8 cellular contexts compared by ENCODE assay signal in genomic region chr19:3098515-3099346, GRCh38. TPM values are rescaled to one million over a fixed set of nuclear protein-coding genes. Genes with fewer than 3 reads are reported as not detected.
DNase-seq lines count a peak whose midpoint lies in the region; ATAC-seq and TF ChIP-seq lines count a peak whose summit lies in the region.

No MANE protein-coding gene starts in this region.

- peaks cover 31% of the 10 kb centered on the region for H3K4me1 Mint-ChIP-seq in activated naive CD4-positive, alpha-beta T cell treated with anti-CD3 and anti-CD28 coated beads, Interleukin-2, amount 10 ng/mL, durations not matched to agents 7 days and 5 days
- peaks cover 22% of the 10 kb centered on the region for H3K4me1 Mint-ChIP-seq in memory B cell
- H3K4me1 Mint-ChIP-seq in activated CD4-positive, alpha-beta memory T cell treated with anti-CD3 and anti-CD28 coated beads, Interleukin-2, amount 10 ng/mL, durations not matched to agents 7 days and 5 days, result peaks cover 26% of the 10 kb centered on the region

- POLR2A ChIA-PET in activated CD4-positive, alpha-beta memory T cell treated with anti-CD3 and anti-CD28 coated beads, Interleukin-2, amount 10 ng/mL, durations not matched to agents 7 days and 5 days (lab: Charles Lee), result no interaction called here
- POLR2A ChIA-PET in PC-9 (lab: Charles Lee; ENCODE audit: unreplicated experiment), result no interaction called here

- H3K27me3 ChIP-seq in dorsolateral prefrontal cortex (no peaks in the 10 kb centered on the region), aorta (ENCODE audit: control insufficient read depth in 1 of 2, insufficient read depth in 2 of 2, low read length in 1 of 2) (no peaks in the 10 kb centered on the region), PC-9 (ENCODE audit: insufficient read depth, low read depth) (no peaks in the 10 kb centered on the region)

- no peak for TF ChIP-seq CTCF in dorsolateral prefrontal cortex (IDR thresholded peaks at IDR 0.05 in 54 of 56, conservative IDR thresholded peaks at IDR 0.05 in 2 of 56; ENCODE audit: low read depth in 1 of 56, partially characterized antibody in 56 of 56)
- TF ChIP-seq CTCF in PC-9 (conservative IDR thresholded peaks at IDR 0.05), result no peak

- H3K27me3 Mint-ChIP-seq in activated naive CD4-positive, alpha-beta T cell treated with anti-CD3 and anti-CD28 coated beads, Interleukin-2, amount 10 ng/mL, durations not matched to agents 7 days and 5 days, result peaks cover 90% of the 10 kb centered on the region
- H3K27me3 Mint-ChIP-seq in memory B cell, result peaks cover 6% of the 10 kb centered on the region
- H3K27me3 Mint-ChIP-seq in activated CD4-positive, alpha-beta memory T cell treated with anti-CD3 and anti-CD28 coated beads, Interleukin-2, amount 10 ng/mL, durations not matched to agents 7 days and 5 days, result peaks cover 47% of the 10 kb centered on the region

- H3K4me1 ChIP-seq in aorta (ENCODE audit: control insufficient read depth in 1 of 2, insufficient read depth in 2 of 2, low read length in 2 of 2), result no peaks in the 10 kb centered on the region
- no peaks in the 10 kb centered on the region for H3K4me1 ChIP-seq in PC-9 (replicated peaks; ENCODE audit: insufficient read depth)

- H3F3A ChIP-seq in PC-9 (ENCODE audit: insufficient read depth, low read depth), result no peaks in the 10 kb centered on the region

- H3K36me3 Mint-ChIP-seq in activated naive CD4-positive, alpha-beta T cell treated with anti-CD3 and anti-CD28 coated beads, Interleukin-2, amount 10 ng/mL, durations not matched to agents 7 days and 5 days, result no peaks in the 10 kb centered on the region
- H3K36me3 Mint-ChIP-seq in memory B cell, result no peaks in the 10 kb centered on the region
- H3K36me3 Mint-ChIP-seq in activated CD4-positive, alpha-beta memory T cell treated with anti-CD3 and anti-CD28 coated beads, Interleukin-2, amount 10 ng/mL, durations not matched to agents 7 days and 5 days (ENCODE audit: low read depth), result no peaks in the 10 kb centered on the region

- H3K79me2 ChIP-seq in PC-9 (ENCODE audit: low read depth), result peaks cover 65% of the 10 kb centered on the region

- peak overlapping the region in 54 of 59 donors; percentile 1 to 87 (median 63) for H3K27ac ChIP-seq in dorsolateral prefrontal cortex
- peak overlapping the region in 1 of 2 donors; percentile 55 for H3K27ac ChIP-seq in aorta (ENCODE audit: low read depth in 1 of 2, low read length in 2 of 2)
- H3K27ac ChIP-seq in PC-9, result no peak overlapping the region

- H3K9me2 ChIP-seq in PC-9 (ENCODE audit: insufficient read depth), result no peaks in the 10 kb centered on the region

- intact Hi-C loops in dorsolateral prefrontal cortex (cut with DNase I), result no loop called here
- intact Hi-C loops in aorta (cut with DNase I), result no loop called here
- intact Hi-C loops in PC-9 (cut with micrococcal nuclease; ENCODE audit: unreplicated experiment), result no loop called here

- no peak overlapping the region for H3K27ac Mint-ChIP-seq in activated naive CD4-positive, alpha-beta T cell treated with anti-CD3 and anti-CD28 coated beads, Interleukin-2, amount 10 ng/mL, durations not matched to agents 7 days and 5 days
- H3K27ac Mint-ChIP-seq in memory B cell, result no peak overlapping the region
- H3K27ac Mint-ChIP-seq in activated CD4-positive, alpha-beta memory T cell treated with anti-CD3 and anti-CD28 coated beads, Interleukin-2, amount 10 ng/mL, durations not matched to agents 7 days and 5 days, result no peak overlapping the region

- BruUV-seq in PC-9 (replicated peaks; lab: Mats Ljungman, UMichigan), result no TSS peak

- H3K9me3 Mint-ChIP-seq in activated naive CD4-positive, alpha-beta T cell treated with anti-CD3 and anti-CD28 coated beads, Interleukin-2, amount 10 ng/mL, durations not matched to agents 7 days and 5 days, result no peaks in the 10 kb centered on the region
- H3K9me3 Mint-ChIP-seq in memory B cell, result no peaks in the 10 kb centered on the region
- H3K9me3 Mint-ChIP-seq in activated CD4-positive, alpha-beta memory T cell treated with anti-CD3 and anti-CD28 coated beads, Interleukin-2, amount 10 ng/mL, durations not matched to agents 7 days and 5 days, result no peaks in the 10 kb centered on the region

- CTCF ChIA-PET in activated naive CD4-positive, alpha-beta T cell treated with anti-CD3 and anti-CD28 coated beads, Interleukin-2, amount 10 ng/mL, durations not matched to agents 7 days and 5 days (lab: Charles Lee), result interaction anchor here (1.0 to 1.3 kb wide), 2 partner anchors 10 to 13 kb away, joined by 3 to 4 read pairs; no protein-coding TSS in a partner anchor
- CTCF ChIA-PET in activated CD4-positive, alpha-beta memory T cell treated with anti-CD3 and anti-CD28 coated beads, Interleukin-2, amount 10 ng/mL, durations not matched to agents 7 days and 5 days (lab: Charles Lee), result interaction anchor here (1.7 kb wide), 1 partner anchor 10 kb away, joined by 7 read pairs; no protein-coding TSS in a partner anchor
- CTCF ChIA-PET in PC-9 (lab: Charles Lee), result no interaction called here

- H4K20me1 ChIP-seq in PC-9 (ENCODE audit: insufficient read depth), result peaks cover 17% of the 10 kb centered on the region

- no peak overlapping the region for H2AFZ ChIP-seq in PC-9

- 16 to 19% methylated on average over 36 to 40 of the region's 40 CpGs for WGBS in aorta, 2 donors

- H3K9me3 ChIP-seq in aorta (ENCODE audit: control insufficient read depth, low read length) (no peaks in the 10 kb centered on the region), PC-9 (ENCODE audit: insufficient read depth, low read depth) (no peaks in the 10 kb centered on the region)

- H3K4me3 Mint-ChIP-seq in activated naive CD4-positive, alpha-beta T cell treated with anti-CD3 and anti-CD28 coated beads, Interleukin-2, amount 10 ng/mL, durations not matched to agents 7 days and 5 days, result no peak overlapping the region
- H3K4me3 Mint-ChIP-seq in memory B cell, result peak overlapping the region; percentile 65
- H3K4me3 Mint-ChIP-seq in activated CD4-positive, alpha-beta memory T cell treated with anti-CD3 and anti-CD28 coated beads, Interleukin-2, amount 10 ng/mL, durations not matched to agents 7 days and 5 days, result no peak overlapping the region

- DNase-seq in activated naive CD4-positive, alpha-beta T cell treated with anti-CD3 and anti-CD28 coated beads, Interleukin-2, amount 10 ng/mL, durations not matched to agents 7 days and 5 days, result peak; percentile 56
- DNase-seq in activated naive CD4-positive, alpha-beta T cell treated with Interleukin-2 at 50 U/mL for 16 hours, result no peak
- DNase-seq in dorsolateral prefrontal cortex (no peak), memory B cell (ENCODE audit: low spot score in 2 of 2) (peak in 1 of 2 donors; percentile 42), aorta (peak; percentile 81 to 90), PC-9 (no peak)
- no peak for DNase-seq in activated CD4-positive, alpha-beta memory T cell treated with anti-CD3 and anti-CD28 coated beads, Interleukin-2, amount 10 ng/mL, durations not matched to agents 7 days and 5 days

- H3K36me3 ChIP-seq in aorta (ENCODE audit: control insufficient read depth in 1 of 2, insufficient read depth in 2 of 2, low read length in 1 of 2), result no peaks in the 10 kb centered on the region
- H3K36me3 ChIP-seq in PC-9 (ENCODE audit: low read depth), result no peaks in the 10 kb centered on the region

- no peak overlapping the region for H3K4me2 ChIP-seq in PC-9

- H3K4me3 ChIP-seq in dorsolateral prefrontal cortex (peak overlapping the region in 53 of 59 donors; percentile 1 to 99 (median 39)), aorta (ENCODE audit: low read length in 2 of 2) (no peak overlapping the region), PC-9 (no peak overlapping the region)

- peak; percentile 50 for ATAC-seq in memory B cell (ENCODE audit: low read depth)
- peak; percentile 74 for ATAC-seq in aorta (ENCODE audit: low FRiP score)
- no peak for ATAC-seq in GM19351 (IDR thresholded peaks at IDR 0.05; ENCODE audit: unreplicated experiment)

RNA-seq across cellular contexts. Expression of gene GNA11, which starts 4.6 kb away (rescaled TPM):
- total RNA-seq in dorsolateral prefrontal cortex (100 to 1,000 TPM in 1 of 120 experiments, 10 to 100 TPM in 119; 48.7 to 103 (median 61.3) TPM), aorta (10 to 100 TPM; 57.1 to 65.6 TPM), PC-9 (2021) (36.9 and 38.8 TPM in 2 replicates)
- 10 to 100 TPM; 43.2 to 44.2 TPM for polyA plus RNA-seq in aorta
- total RNA-seq in activated CD4-positive, alpha-beta memory T cell treated with anti-CD3 and anti-CD28 coated beads, Interleukin-2, amount 10 ng/mL, durations not matched to agents 7 days and 5 days, result under 1 TPM; 0.63 to 0.78 TPM

RNA-seq across cellular contexts. Expression of gene TLE5, which starts 36.4 kb away (rescaled TPM):
- total RNA-seq in dorsolateral prefrontal cortex (100 to 1,000 TPM; 425 to 952 (median 709) TPM), aorta (100 to 1,000 TPM; 305 to 374 TPM), PC-9 (2021) (210 and 217 TPM in 2 replicates)
- polyA plus RNA-seq in aorta, result 100 to 1,000 TPM; 598 to 642 TPM
- 100 to 1,000 TPM; 712 to 724 TPM for total RNA-seq in activated CD4-positive, alpha-beta memory T cell treated with anti-CD3 and anti-CD28 coated beads, Interleukin-2, amount 10 ng/mL, durations not matched to agents 7 days and 5 days

RNA-seq across cellular contexts. Expression of gene GNA15, which starts 37.1 kb away (rescaled TPM):
- 10 to 100 TPM in 2 of 120 experiments, 1 to 10 TPM in 118; 2.3 to 11.9 (median 6.1) TPM for total RNA-seq in dorsolateral prefrontal cortex
- 10 to 100 TPM in 1 of 2 donors, 1 to 10 TPM in 1; 8.7 to 12.5 TPM for total RNA-seq in aorta
- 1 to 10 TPM; 1.8 to 5.3 TPM for polyA plus RNA-seq in aorta
- 100 to 1,000 TPM; 140 TPM for total RNA-seq in activated CD4-positive, alpha-beta memory T cell treated with anti-CD3 and anti-CD28 coated beads, Interleukin-2, amount 10 ng/mL, durations not matched to agents 7 days and 5 days
- 14.2 and 16.3 TPM in 2 replicates for total RNA-seq in PC-9 (2021)

Comparison
In these comparisons a context has a peak if more than half of its experiments do, and no peak if none do; other contexts are left out.
1. DNase-seq: peak in activated naive CD4-positive, alpha-beta T cell treated with anti-CD3 and anti-CD28 coated beads, Interleukin-2, amount 10 ng/mL, durations not matched to agents 7 days and 5 days (single experiment) and aorta (2 of 2); none in activated naive CD4-positive, alpha-beta T cell treated with Interleukin-2 at 50 U/mL for 16 hours (single experiment), dorsolateral prefrontal cortex (0 of 10), activated CD4-positive, alpha-beta memory T cell treated with anti-CD3 and anti-CD28 coated beads, Interleukin-2, amount 10 ng/mL, durations not matched to agents 7 days and 5 days (single experiment) and PC-9 (0 of 2).
2. H3K4me3 ChIP-seq: peak in dorsolateral prefrontal cortex (53 of 59); none in aorta (0 of 2) and PC-9 (single experiment).
3. RNA of gene GNA11, which starts 4.6 kb away (total RNA-seq): 57.1 to 65.6 TPM in aorta, 48.7 to 103 TPM in dorsolateral prefrontal cortex and 36.9 to 38.8 TPM in PC-9; 0.63 to 0.78 TPM in activated CD4-positive, alpha-beta memory T cell treated with anti-CD3 and anti-CD28 coated beads, Interleukin-2, amount 10 ng/mL, durations not matched to agents 7 days and 5 days; every median in the first group is over 10 times any median in the second.